Comparison of ENCODE assay signal across 21 cellular contexts in genomic region chr6:126660376-126660775, GRCh38.
DNase-seq lines count a peak whose midpoint lies in the region; ATAC-seq, FAIRE-seq and TF ChIP-seq lines count a peak whose summit lies in the region.
"Had no signal": no experiment of that assay in that cellular context is flagged by ENCODE, and none has a peak within 500 bp of the region (broad histone marks: within the 10 kb centered on the region; RNA-seq: fewer than 3 reads in every experiment).

No MANE protein-coding gene starts in this region.

- H3K36me3 Mint-ChIP-seq in activated T-cell treated with anti-CD3 and anti-CD28 coated beads, Interleukin-2, amount 50 U/mL, for 4 hours (ENCODE audit: insufficient read depth), result no peaks in the 10 kb centered on the region
- H3K36me3 Mint-ChIP-seq: CD8-positive, alpha-beta memory T cell had no signal

- H3K36me3 ChIP-seq in fibroblast of lung (ENCODE audit: control insufficient read depth, insufficient read depth, low read length) (no peaks in the 10 kb centered on the region), kidney (ENCODE audit: control insufficient read depth in 1 of 2, insufficient read depth in 2 of 2, low read length in 2 of 2) (no peaks in the 10 kb centered on the region)
- H3K36me3 ChIP-seq: BLaER1 had no signal

- intact Hi-C loops in kidney (cut with DNase I), result no loop called here

- H3K9me3 ChIP-seq in fibroblast of lung (ENCODE audit: control insufficient read depth, insufficient read depth, low read depth, low read length), result no peaks in the 10 kb centered on the region
- H3K9me3 ChIP-seq in kidney (ENCODE audit: control insufficient read depth in 1 of 2, low read length in 2 of 2), result no peaks in the 10 kb centered on the region

- FAIRE-seq in A204.1 (lab: Jason Lieb, UNC) (peak; percentile 29), D721Med (lab: Jason Lieb, UNC) (peak; percentile 21), kidney (lab: Jason Lieb, UNC) (peak; percentile 53)
- FAIRE-seq: GM12891, GM18507 had no signal

- H3K4me1 Mint-ChIP-seq in activated T-cell treated with anti-CD3 and anti-CD28 coated beads, Interleukin-2, amount 50 U/mL, for 4 hours (ENCODE audit: low read depth), result no peaks in the 10 kb centered on the region
- H3K4me1 Mint-ChIP-seq: B cell; CD8-positive, alpha-beta memory T cell; GM23338; H9 had no signal

- no peaks in the 10 kb centered on the region for H3K27me3 Mint-ChIP-seq in activated T-cell treated with anti-CD3 and anti-CD28 coated beads, Interleukin-2, amount 50 U/mL, for 4 hours (ENCODE audit: low read depth)
- H3K27me3 Mint-ChIP-seq: B cell; CD4-positive, alpha-beta T cell; CD8-positive, alpha-beta memory T cell had no signal

- no peak overlapping the region for H3K4me2 ChIP-seq in fibroblast of lung (ENCODE audit: extremely low read depth, insufficient read depth, low read length)
- H3K4me2 ChIP-seq: BLaER1, GM23338 had no signal

- H4K20me1 ChIP-seq in fibroblast of lung (ENCODE audit: control insufficient read depth, extremely low read depth, insufficient read depth, low read length), result no peaks in the 10 kb centered on the region
- H4K20me1 ChIP-seq: BLaER1 had no signal

- TF ChIP-seq CTCF in D721Med (IDR thresholded peaks at IDR 0.05; ENCODE audit: insufficient read depth, missing control alignments) (no peak), fibroblast of lung (conservative IDR thresholded peaks at IDR 0.05 in 1 of 2, IDR thresholded peaks at IDR 0.05 in 1 of 2; ENCODE audit: low read depth in 1 of 2, low read length in 2 of 2) (no peak), kidney (IDR thresholded peaks at IDR 0.05; ENCODE audit: borderline replicate concordance, extremely low read depth, insufficient read depth) (no peak)

- H3K9ac ChIP-seq in fibroblast of lung (ENCODE audit: insufficient read depth, low read length) (no peak overlapping the region), kidney (ENCODE audit: low read length in 2 of 2) (no peak overlapping the region)
- H3K9ac ChIP-seq: BLaER1 had no signal

- DNase-seq in D721Med (ENCODE audit: insufficient read length, low spot score) (no peak), fibroblast of lung (ENCODE audit: low read depth in 2 of 2) (no peak), kidney (no peak)
- DNase-seq in activated effector memory CD4-positive, alpha-beta T cell treated with anti-CD3 and anti-CD28 coated beads, Interleukin-2, amount 50 U/mL, for 16 hours, result no peak
- DNase-seq in activated T-cell treated with anti-CD3 and anti-CD28 coated beads, Interleukin-2, amount 50 U/mL, for 4 hours, result no peak
- no peak for DNase-seq in stimulated activated naive CD4-positive, alpha-beta T cell (lab: John Stamatoyannopoulos, UW)
- DNase-seq: 8988T; CD4-positive, alpha-beta T cell; CD8-positive, alpha-beta memory T cell; DMS53; DMS79 treated with DMSO at 0.1 percent for 48 hours; GF-D8; H9 had no signal

- H3K79me2 ChIP-seq in fibroblast of lung (ENCODE audit: control insufficient read depth, insufficient read depth, low read length), result no peaks in the 10 kb centered on the region

- H3K4me3 ChIP-seq in fibroblast of lung (replicated peaks in 1 of 4; ENCODE audit: control extremely low read depth in 1 of 4, insufficient read depth in 1 of 4, low read depth in 3 of 4, low read length in 4 of 4) (no peak overlapping the region), kidney (ENCODE audit: low read length in 2 of 2) (no peak overlapping the region)
- H3K4me3 ChIP-seq: BLaER1, GM23338 had no signal

- H2AFZ ChIP-seq in fibroblast of lung (ENCODE audit: low read length), result no peak overlapping the region
- H2AFZ ChIP-seq: GM23338 had no signal

- H3K27me3 ChIP-seq in fibroblast of lung (ENCODE audit: control insufficient read depth, insufficient read depth, low read length), result no peaks in the 10 kb centered on the region
- H3K27me3 ChIP-seq: BLaER1 had no signal

- H3K4me1 ChIP-seq in fibroblast of lung (ENCODE audit: control insufficient read depth, extremely low read depth, insufficient read depth, low read length) (peaks cover 18% of the 10 kb centered on the region), kidney (ENCODE audit: control insufficient read depth in 1 of 2, insufficient read depth in 1 of 2, low read depth in 1 of 2, low read length in 2 of 2) (no peaks in the 10 kb centered on the region)
- H3K4me1 ChIP-seq: BLaER1 had no signal

- peaks cover 3% of the 10 kb centered on the region for H3K9me3 Mint-ChIP-seq in activated T-cell treated with anti-CD3 and anti-CD28 coated beads, Interleukin-2, amount 50 U/mL, for 4 hours
- H3K9me3 Mint-ChIP-seq: CD4-positive, alpha-beta T cell had no signal

- H3K27ac ChIP-seq in fibroblast of lung (ENCODE audit: insufficient read depth, low read length) (peak overlapping the region; percentile 70), kidney (ENCODE audit: low read depth in 2 of 2, low read length in 2 of 2) (no peak overlapping the region)
- H3K27ac ChIP-seq: BLaER1, C4-2B had no signal

- H3K4me3 Mint-ChIP-seq in activated T-cell treated with anti-CD3 and anti-CD28 coated beads, Interleukin-2, amount 50 U/mL, for 4 hours, result no peak overlapping the region
- H3K4me3 Mint-ChIP-seq: B cell; CD4-positive, alpha-beta T cell; CD8-positive, alpha-beta memory T cell; GM23338; H9 had no signal

- ATAC-seq in activated T-cell treated with anti-CD3 and anti-CD28 coated beads, Interleukin-2, amount 50 U/mL, for 4 hours, result no peak
- ATAC-seq: GM23338, HCT116 had no signal
